8 cellular contexts compared by ENCODE assay signal in the genomic region with DNA sequence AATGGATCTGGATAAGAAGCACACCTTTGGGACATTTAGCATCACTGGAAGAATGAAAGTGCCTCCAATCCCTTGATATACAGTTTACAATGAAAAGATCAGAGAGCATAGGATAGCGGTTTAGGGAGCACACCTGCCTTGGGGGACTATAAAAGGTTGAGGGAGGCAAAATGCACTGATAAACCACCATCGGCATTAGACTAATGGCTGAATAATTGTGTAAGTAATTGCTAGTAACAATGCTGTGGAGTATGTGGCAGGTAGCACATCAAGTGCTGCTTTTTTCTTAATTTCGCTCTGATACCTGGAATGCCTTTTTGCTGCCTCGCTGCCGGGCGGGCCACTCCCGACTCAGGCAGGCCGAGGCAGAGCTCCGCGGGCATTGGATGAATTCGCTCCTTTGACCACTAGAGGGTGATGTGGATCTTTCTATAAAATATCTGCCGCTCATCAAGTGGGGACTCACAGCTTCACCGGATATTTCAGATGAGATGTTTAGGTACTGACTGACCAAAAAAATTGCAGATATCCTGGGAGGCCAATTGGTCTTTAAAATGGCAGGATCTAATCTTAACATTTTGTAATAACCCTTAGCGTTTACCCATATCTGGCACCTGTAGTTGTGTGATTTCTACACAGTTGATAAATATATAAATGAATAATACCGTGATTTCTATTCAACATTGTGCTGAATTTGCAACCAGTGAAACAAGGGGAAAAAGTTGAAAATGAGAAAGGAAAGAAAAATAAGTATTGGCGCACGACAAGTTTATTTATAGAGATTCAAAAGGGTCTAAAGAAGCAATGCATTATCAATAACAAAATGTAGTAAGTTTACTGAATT.
A peak's percentile ranks its signal among the peaks of the same experiment; 100 is the strongest.
DNase-seq lines count a peak whose midpoint lies in the region; ATAC-seq lines count a peak whose summit lies in the region.

No MANE protein-coding gene starts in this region.

- no peak overlapping the region for H2BK15ac ChIP-seq in mesendoderm (replicated peaks; ENCODE audit: low read depth)

- H3K4me1 ChIP-seq in mesendoderm (ENCODE audit: control insufficient read depth, low read depth, low read length): no peaks in the 10 kb centered on the region

- H3K18ac ChIP-seq in mesendoderm (ENCODE audit: low read length): no peak overlapping the region

- no peaks in the 10 kb centered on the region for H3K79me1 ChIP-seq in mesendoderm (ENCODE audit: low read length)

- H4K5ac ChIP-seq in mesendoderm (ENCODE audit: low read length): no peak overlapping the region

- H3K36me3 ChIP-seq in mesendoderm (ENCODE audit: control insufficient read depth, insufficient read depth, low read length): no peaks in the 10 kb centered on the region

- no CpG with 5 or more reads among the region's 17 CpGs for WGBS in mesendoderm (ENCODE audit: extremely low coverage, insufficient coverage, low lambda C conversion rate)

- H3K79me2 ChIP-seq in mesendoderm (ENCODE audit: control insufficient read depth, insufficient read depth, low read length): no peaks in the 10 kb centered on the region

- H3K4ac ChIP-seq in mesendoderm (ENCODE audit: low read depth, low read length): no peak overlapping the region

- no peak overlapping the region for H4K8ac ChIP-seq in mesendoderm (ENCODE audit: low read depth, low read length)

- H3K4me2 ChIP-seq in mesendoderm (ENCODE audit: low read length): no peak overlapping the region

- peak; percentile 53 for DNase-seq in COLO668 (lab: John Stamatoyannopoulos, UW; ENCODE audit: unreplicated experiment)
- DNase-seq in GM19240 (ENCODE audit: insufficient read length, low spot score): peak; percentile 58
- peak; percentile 43 to 90 for DNase-seq in NCI-H526 (lab: John Stamatoyannopoulos, UW)
- DNase-seq in activated CD4-positive, alpha-beta T cell treated with anti-CD3 and anti-CD28 coated beads, Interleukin-2, amount 50 U/mL, for 4 hours: peak; percentile 40 to 46
- peak; percentile 30 for DNase-seq in effector CD8-positive, alpha-beta T cell (lab: John Stamatoyannopoulos, UW)
- DNase-seq in mesendoderm: peak; percentile 83
- DNase-seq in stimulated activated naive CD4-positive, alpha-beta T cell (lab: John Stamatoyannopoulos, UW): peak; percentile 11 to 75 (median 46)

- no peaks in the 10 kb centered on the region for H3K27me3 ChIP-seq in mesendoderm (ENCODE audit: insufficient read depth, low read length, poor library complexity)

- H3K56ac ChIP-seq in mesendoderm (ENCODE audit: low read length): no peak overlapping the region

- H2BK120ac ChIP-seq in mesendoderm (ENCODE audit: low read depth, low read length): no peak overlapping the region

- H3K4me3 ChIP-seq in mesendoderm (ENCODE audit: low read length): no peak overlapping the region

- no peak overlapping the region for H3K27ac ChIP-seq in mesendoderm (ENCODE audit: low read depth, low read length)

- no peak overlapping the region for H2BK5ac ChIP-seq in mesendoderm (ENCODE audit: low read length)

- no peak overlapping the region for H3K9ac ChIP-seq in mesendoderm (ENCODE audit: low read length)

- H3K23ac ChIP-seq in mesendoderm (ENCODE audit: low read length): no peak overlapping the region

- H2AK5ac ChIP-seq in mesendoderm (ENCODE audit: low read length): no peak overlapping the region

- peak; percentile 98 for ATAC-seq in HG03354 (IDR thresholded peaks at IDR 0.05; ENCODE audit: poor library complexity, severe bottlenecking, unreplicated experiment)

Comparison
In these comparisons a context has a peak if more than half of its experiments do, and no peak if none do; other contexts are left out.
1. DNase-seq: peak in every context shown above with its lines; median percentile 83 in mesendoderm; 66 in NCI-H526; 58 in GM19240; 53 in COLO668; 46 in stimulated activated naive CD4-positive, alpha-beta T cell; 43 in activated CD4-positive, alpha-beta T cell treated with anti-CD3 and anti-CD28 coated beads, Interleukin-2, amount 50 U/mL, for 4 hours; 30 in effector CD8-positive, alpha-beta T cell.